In the genomic region with DNA sequence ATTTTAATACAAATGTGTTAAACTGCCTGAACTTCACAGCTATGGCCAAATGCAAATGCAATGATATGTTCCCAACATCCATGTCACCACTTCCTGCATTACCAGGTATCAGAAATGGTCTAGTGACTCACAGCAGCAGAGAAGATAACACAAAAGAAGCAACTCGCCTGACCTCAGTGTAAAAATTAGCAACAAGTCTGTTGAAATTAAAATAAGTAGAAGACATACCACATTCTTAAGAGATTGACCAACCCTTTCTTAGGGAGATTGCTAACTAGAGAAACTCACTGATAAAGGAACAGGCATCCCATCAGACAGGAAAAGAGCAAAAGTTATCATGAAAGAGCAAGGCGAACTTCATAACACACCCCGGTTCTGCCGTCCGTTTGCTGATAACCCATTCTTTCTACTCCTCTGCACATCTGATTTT, we compare ENCODE assay signal across 26 cellular contexts. TPM values are rescaled to one million over a fixed set of nuclear protein-coding genes. Genes with fewer than 3 reads are reported as not detected.
A peak's percentile ranks its signal among the peaks of the same experiment; 100 is the strongest.
DNase-seq lines count a peak whose midpoint lies in the region; ATAC-seq and TF ChIP-seq lines count a peak whose summit lies in the region.
"Had no signal": no experiment of that assay in that cellular context is flagged by ENCODE, and none has a peak within 500 bp of the region (broad histone marks: within the 10 kb centered on the region; RNA-seq: fewer than 3 reads in every experiment).

No MANE protein-coding gene starts in this region.

- BruUV-seq in OCI-LY7 (replicated peaks; lab: Mats Ljungman, UMichigan), result no TSS peak

- peaks cover 24% of the 10 kb centered on the region for H3K4me1 ChIP-seq in OCI-LY7 (ENCODE audit: insufficient read depth, low read length, poor library complexity, severe bottlenecking)
- H3K4me1 ChIP-seq: psoas muscle, stomach, tibial artery had no signal

- H3K79me2 ChIP-seq in OCI-LY7 (ENCODE audit: insufficient read depth, low read depth, low read length), result no peaks in the 10 kb centered on the region

- no peaks in the 10 kb centered on the region for H3K27me3 Mint-ChIP-seq in activated CD4-positive, alpha-beta T cell treated with anti-CD3 and anti-CD28 coated beads, Interleukin-2, amount 10 ng/mL, durations not matched to agents 24 days and 14 days
- H3K27me3 Mint-ChIP-seq in stimulated activated naive B cell treated with anti-CD40 and anti-IgM and Interleukin-4, amounts not matched to agents 10 μg/mL and 1 μg/mL and 100 μg/mL, for 72 hours, result no peaks in the 10 kb centered on the region
- H3K27me3 Mint-ChIP-seq: activated CD8-positive, alpha-beta memory T cell treated with anti-CD3 and anti-CD28 coated beads, Interleukin-2, amount 10 ng/mL, durations not matched to agents 7 days and 5 days had no signal

- POLR2A ChIA-PET in OCI-LY7 (lab: Charles Lee), result no interaction called here

- H3K4me3 Mint-ChIP-seq in activated CD4-positive, alpha-beta T cell treated with anti-CD3 and anti-CD28 coated beads, Interleukin-2, amount 10 ng/mL, durations not matched to agents 24 days and 14 days, result peak overlapping the region; percentile 2
- H3K4me3 Mint-ChIP-seq in stimulated activated naive B cell treated with anti-CD40 and anti-IgM and Interleukin-4, amounts not matched to agents 10 μg/mL and 1 μg/mL and 100 μg/mL, for 72 hours, result no peak overlapping the region
- H3K4me3 Mint-ChIP-seq: activated CD8-positive, alpha-beta memory T cell treated with anti-CD3 and anti-CD28 coated beads, Interleukin-2, amount 10 ng/mL, durations not matched to agents 7 days and 5 days had no signal

- H4K20me1 ChIP-seq in OCI-LY7 (ENCODE audit: insufficient read depth, low read length), result no peaks in the 10 kb centered on the region

- H3K4me2 ChIP-seq in OCI-LY7 (ENCODE audit: low read length), result 0 out of 2 replicates have a peak overlapping the region, but pooled peaks have one; percentile 1
- H3K4me2 ChIP-seq: PC-9 had no signal

- intact Hi-C loops in activated CD4-positive, alpha-beta T cell treated with anti-CD3 and anti-CD28 coated beads, Interleukin-2, amount 10 ng/mL, durations not matched to agents 24 days and 14 days (cut with micrococcal nuclease), result loop anchor here (5.0 kb wide), 1 partner anchor 41 kb away; no protein-coding TSS in a partner anchor
- intact Hi-C loops in OCI-LY7 (cut with micrococcal nuclease; ENCODE audit: unreplicated experiment), result no loop called here
- intact Hi-C loops in Right ventricle myocardium inferior (cut with DNase I), result no loop called here

- peaks cover 39% of the 10 kb centered on the region for H3K4me1 Mint-ChIP-seq in activated CD4-positive, alpha-beta T cell treated with anti-CD3 and anti-CD28 coated beads, Interleukin-2, amount 10 ng/mL, durations not matched to agents 24 days and 14 days
- peaks cover 42 to 55% of the 10 kb centered on the region in 2 donors for H3K4me1 Mint-ChIP-seq in stimulated activated naive B cell treated with anti-CD40 and anti-IgM and Interleukin-4, amounts not matched to agents 10 μg/mL and 1 μg/mL and 100 μg/mL, for 72 hours

- H3K9me3 ChIP-seq in OCI-LY7 (ENCODE audit: low read length), result peaks cover 8% of the 10 kb centered on the region; the same call in 1 of the 2 replicates
- H3K9me3 ChIP-seq: neutrophil, psoas muscle, stomach, tibial artery had no signal

- no peak overlapping the region for H3K4me3 ChIP-seq in OCI-LY7 (ENCODE audit: low read depth, low read length, poor library complexity, severe bottlenecking)
- H3K4me3 ChIP-seq: heart left ventricle, PC-9, psoas muscle, stomach, tibial artery had no signal

- no peaks in the 10 kb centered on the region for H3K9me2 ChIP-seq in OCI-LY7 (ENCODE audit: insufficient read depth, low read length)

- H3K36me3 ChIP-seq in OCI-LY7 (ENCODE audit: insufficient read depth, low read length), result no peaks in the 10 kb centered on the region
- H3K36me3 ChIP-seq: brain microvascular endothelial cell, heart left ventricle, neutrophil, tibial artery had no signal

- ATAC-seq in stimulated activated naive B cell treated with anti-CD40 and anti-IgM and Interleukin-4, amounts not matched to agents 10 μg/mL and 1 μg/mL and 100 μg/mL, for 72 hours (replicated peaks), result no peak
- ATAC-seq in Right ventricle myocardium inferior, result no peak
- no peak for ATAC-seq in GM18868 (IDR thresholded peaks at IDR 0.05; ENCODE audit: unreplicated experiment)
- ATAC-seq: activated CD8-positive, alpha-beta memory T cell treated with anti-CD3 and anti-CD28 coated beads, Interleukin-2, amount 10 ng/mL, durations not matched to agents 7 days and 5 days; heart left ventricle; left cardiac atrium; psoas muscle had no signal

- no peak for TF ChIP-seq CTCF in OCI-LY7 (conservative IDR thresholded peaks at IDR 0.05; ENCODE audit: low read length)

- CTCF ChIA-PET in OCI-LY7 (lab: Charles Lee; ENCODE audit: unreplicated experiment), result no interaction called here

- DNase-seq in activated CD4-positive, alpha-beta T cell treated with anti-CD3 and anti-CD28 coated beads, Interleukin-2, amount 10 ng/mL, durations not matched to agents 24 days and 14 days, result no peak
- no peak for DNase-seq in activated CD4-positive, alpha-beta T cell treated with anti-CD3 and anti-CD28 coated beads for 1 hour
- DNase-seq in OCI-LY7 (ENCODE audit: low spot score) (peak; percentile 16), amniotic epithelial cell (ENCODE audit: low read depth) (peak; percentile 14), Right ventricle myocardium inferior (ENCODE audit: missing footprints) (no peak), mucosa of gallbladder (ENCODE audit: low spot score) (no peak)
- DNase-seq in stimulated activated naive B cell treated with anti-CD40 and anti-IgM and Interleukin-4, amounts not matched to agents 10 μg/mL and 1 μg/mL and 100 μg/mL, for 72 hours, result no peak
- DNase-seq: activated CD8-positive, alpha-beta memory T cell treated with anti-CD3 and anti-CD28 coated beads, Interleukin-2, amount 10 ng/mL, durations not matched to agents 7 days and 5 days; brain microvascular endothelial cell; DMS79; effector CD4-positive, alpha-beta T cell; GF-D8; H7; heart left ventricle; Karpas-422; left cardiac atrium; NCI-H1048; NCI-H187; NCI-H82; PC-9; psoas muscle; SHP77; stomach; tibial artery had no signal

- H3K9me3 Mint-ChIP-seq in activated CD4-positive, alpha-beta T cell treated with anti-CD3 and anti-CD28 coated beads, Interleukin-2, amount 10 ng/mL, durations not matched to agents 24 days and 14 days, result peaks cover 8% of the 10 kb centered on the region
- no peaks in the 10 kb centered on the region for H3K9me3 Mint-ChIP-seq in stimulated activated naive B cell treated with anti-CD40 and anti-IgM and Interleukin-4, amounts not matched to agents 10 μg/mL and 1 μg/mL and 100 μg/mL, for 72 hours

- peaks cover 10% of the 10 kb centered on the region for H3K36me3 Mint-ChIP-seq in activated CD4-positive, alpha-beta T cell treated with anti-CD3 and anti-CD28 coated beads, Interleukin-2, amount 10 ng/mL, durations not matched to agents 24 days and 14 days (ENCODE audit: low read depth)
- peaks cover 16 to 17% of the 10 kb centered on the region in 2 donors for H3K36me3 Mint-ChIP-seq in stimulated activated naive B cell treated with anti-CD40 and anti-IgM and Interleukin-4, amounts not matched to agents 10 μg/mL and 1 μg/mL and 100 μg/mL, for 72 hours

- no peak overlapping the region for H2AFZ ChIP-seq in OCI-LY7 (ENCODE audit: low read length)
- H2AFZ ChIP-seq: PC-9 had no signal

- no peak overlapping the region for H3K27ac ChIP-seq in OCI-LY7 (ENCODE audit: low read depth, low read length, poor library complexity, severe bottlenecking)
- H3K27ac ChIP-seq: brain microvascular endothelial cell, heart left ventricle, neutrophil, PC-9, psoas muscle, stomach, tibial artery had no signal

- peak overlapping the region; percentile 63 for H3K27ac Mint-ChIP-seq in activated CD4-positive, alpha-beta T cell treated with anti-CD3 and anti-CD28 coated beads, Interleukin-2, amount 10 ng/mL, durations not matched to agents 24 days and 14 days
- peak overlapping the region; percentile 65 for H3K27ac Mint-ChIP-seq in stimulated activated naive B cell treated with anti-CD40 and anti-IgM and Interleukin-4, amounts not matched to agents 10 μg/mL and 1 μg/mL and 100 μg/mL, for 72 hours
- H3K27ac Mint-ChIP-seq: activated CD8-positive, alpha-beta memory T cell treated with anti-CD3 and anti-CD28 coated beads, Interleukin-2, amount 10 ng/mL, durations not matched to agents 7 days and 5 days had no signal

RNA-seq across cellular contexts. Expression of a gene that starts 45.1 kb away (rescaled TPM):
- total RNA-seq in activated CD4-positive, alpha-beta T cell treated with anti-CD3 and anti-CD28 coated beads, Interleukin-2, amount 10 ng/mL, durations not matched to agents 24 days and 14 days, result 93.3 and 108 TPM in 2 replicates
- total RNA-seq in OCI-LY7 (2014; rRNA removed; shearing (Covaris generic)), result 71.7 and 87.1 TPM in 2 replicates
- total RNA-seq in OCI-LY7 (2022), result 73.0 and 105 TPM in 2 replicates
- total RNA-seq in Right ventricle myocardium inferior, result 16.4 TPM
- total RNA-seq in mucosa of gallbladder, result 146 TPM

Comparison
In these comparisons a context has a peak if more than half of its experiments do, and no peak if none do; other contexts are left out.
1. DNase-seq: peak in OCI-LY7 (single experiment) and amniotic epithelial cell (single experiment); none in activated CD4-positive, alpha-beta T cell treated with anti-CD3 and anti-CD28 coated beads, Interleukin-2, amount 10 ng/mL, durations not matched to agents 24 days and 14 days (single experiment), activated CD4-positive, alpha-beta T cell treated with anti-CD3 and anti-CD28 coated beads for 1 hour (single experiment), stimulated activated naive B cell treated with anti-CD40 and anti-IgM and Interleukin-4, amounts not matched to agents 10 μg/mL and 1 μg/mL and 100 μg/mL, for 72 hours (single experiment), Right ventricle myocardium inferior (single experiment) and mucosa of gallbladder (single experiment).